Comparison of ENCODE assay signal across 7 cellular contexts in the genomic region with DNA sequence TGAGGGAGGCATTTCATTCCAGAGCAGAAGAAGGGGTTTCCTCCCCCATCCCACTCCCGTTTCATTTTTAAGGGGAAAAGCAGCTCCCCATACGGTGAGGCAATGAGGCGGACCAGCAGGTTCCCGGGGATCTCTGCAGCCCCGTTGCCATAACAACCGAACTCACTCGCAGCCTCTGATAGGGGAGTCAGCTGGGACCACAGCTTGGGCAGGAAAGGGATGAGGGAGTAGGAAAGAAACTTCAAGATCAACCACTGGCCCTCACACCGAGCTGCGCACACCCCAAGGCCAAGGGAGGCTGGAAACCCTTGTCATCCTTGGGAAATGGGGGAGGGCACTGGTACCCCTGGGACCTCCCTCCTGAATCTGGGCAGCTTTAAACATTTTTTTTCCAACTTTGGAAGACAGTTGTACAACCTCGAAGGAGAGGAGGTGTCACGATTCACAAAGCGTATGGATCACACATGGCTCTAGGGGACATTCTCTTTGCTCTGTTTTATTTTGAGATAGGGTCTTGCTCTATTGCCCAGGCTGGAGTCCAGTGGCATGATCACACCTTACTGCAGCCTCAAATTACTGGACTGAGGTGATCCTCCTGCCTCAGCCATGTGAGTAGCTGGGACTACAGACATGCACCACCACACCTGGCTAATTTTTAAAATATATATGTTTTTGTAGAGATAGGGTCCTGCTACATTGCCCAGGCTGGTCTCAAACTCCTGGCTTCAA.
A peak's percentile ranks its signal among the peaks of the same experiment; 100 is the strongest.
DNase-seq lines count a peak whose midpoint lies in the region; FAIRE-seq and TF ChIP-seq lines count a peak whose summit lies in the region.
"Not testable (repeated sequence)": the region's sequence is repeated elsewhere in the genome, so short reads cannot be mapped to it uniquely, and the experiment has no call there.

No MANE protein-coding gene starts in this region.

- not testable (repeated sequence) for H3K4me1 ChIP-seq in HEK293 (ENCODE audit: control insufficient read depth, insufficient read depth, low read length); astrocyte (ENCODE audit: insufficient read depth, low read length); endodermal cell (ENCODE audit: control insufficient read depth, insufficient read depth, low read length)

- H3K9ac ChIP-seq in astrocyte (ENCODE audit: low read length); endodermal cell (ENCODE audit: extremely low read depth, low read length, poor library complexity, severe bottlenecking); neural cell (ENCODE audit: low read length): not testable (repeated sequence)

- POLR2A ChIA-PET in HEK293 (lab: Yijun Ruan, JAX), result not testable (repeated sequence)

- not testable (repeated sequence) for H3K27me3 Mint-ChIP-seq in astrocyte (ENCODE audit: low read depth, unreplicated experiment); endodermal cell (ENCODE audit: insufficient read depth)

- not testable (repeated sequence) for H3K27me3 ChIP-seq in astrocyte (ENCODE audit: insufficient read depth, low read length); endodermal cell (ENCODE audit: control insufficient read depth, insufficient read depth, low read length, poor library complexity, severe bottlenecking); neural cell (ENCODE audit: insufficient read depth, low read depth, low read length)

- not testable (repeated sequence) for TF ChIP-seq EP300 in neural cell (conservative IDR thresholded peaks at IDR 0.05; ENCODE audit: poor library complexity, severe bottlenecking)

- not testable (repeated sequence) for TF ChIP-seq RAD21 in neural cell (conservative IDR thresholded peaks at IDR 0.05)

- not testable (repeated sequence) for H3K4me1 Mint-ChIP-seq in astrocyte (ENCODE audit: low read depth, unreplicated experiment); endodermal cell

- H3K27ac ChIP-seq in HEK293 (ENCODE audit: extremely low read depth, low read depth, low read length); astrocyte (ENCODE audit: low read depth, low read length); endodermal cell (ENCODE audit: low read depth, low read length); neural cell (ENCODE audit: low read length): not testable (repeated sequence)

- CTCF ChIA-PET in HEK293 (lab: Yijun Ruan, JAX), result not testable (repeated sequence)

- H3K4me3 ChIP-seq in HEK293 (ENCODE audit: low read depth, low read length); astrocyte (ENCODE audit: insufficient read depth, low read depth, low read length); endodermal cell (ENCODE audit: low read length): not testable (repeated sequence)
- H3K4me3 ChIP-seq in neural cell (ENCODE audit: low read length), result peak overlapping the region; percentile 21

- 57 to 82% methylated on average over 4 to 12 of the region's 12 CpGs for WGBS in endodermal cell (ENCODE audit: insufficient coverage in 1 of 2, insufficient read length in 1 of 2), 2 experiments

- H3K79me2 ChIP-seq in astrocyte (ENCODE audit: insufficient read depth, low read length); neural cell (replicated peaks; ENCODE audit: insufficient read depth, low read length): not testable (repeated sequence)

- not testable (repeated sequence) for H2AFZ ChIP-seq in astrocyte (ENCODE audit: low read depth, low read length); neural cell (ENCODE audit: low read depth, low read length)

- H3K4me2 ChIP-seq in astrocyte (ENCODE audit: low read length); neural cell (ENCODE audit: low read length): not testable (repeated sequence)

- DNase-seq in Daoy (ENCODE audit: low read depth) (peak; percentile 12), NCI-H2171 treated with DMSO at 0.1 percent for 48 hours (lab: John Stamatoyannopoulos, UW) (peak; percentile 37), SK-N-DZ (ENCODE audit: low spot score) (peak; percentile 59), astrocyte (ENCODE audit: low read depth) (peak; percentile 4), endodermal cell (peak; percentile 75)

- H4K20me1 ChIP-seq in astrocyte (ENCODE audit: insufficient read depth, low read length); neural cell (ENCODE audit: insufficient read depth): not testable (repeated sequence)

- H3K9me2 ChIP-seq in neural cell (ENCODE audit: insufficient read depth, low read length), result not testable (repeated sequence)

- H3K36me3 Mint-ChIP-seq in astrocyte (ENCODE audit: low read depth, unreplicated experiment); endodermal cell (ENCODE audit: low read depth): not testable (repeated sequence)

- not testable (repeated sequence) for FAIRE-seq in astrocyte (lab: Jason Lieb, UNC)

- not testable (repeated sequence) for H3K36me3 ChIP-seq in HEK293 (ENCODE audit: control insufficient read depth in 2 of 2, insufficient read depth in 1 of 2, low read length in 2 of 2); astrocyte (ENCODE audit: insufficient read depth, low read length); endodermal cell (ENCODE audit: control insufficient read depth, insufficient read depth, low read length); neural cell (ENCODE audit: insufficient read depth, low read length)

- not testable (repeated sequence) for H3K9me3 Mint-ChIP-seq in astrocyte (ENCODE audit: unreplicated experiment); endodermal cell

- not testable (repeated sequence) for H3F3A ChIP-seq in neural cell (ENCODE audit: insufficient read depth, low read length, poor library complexity, severe bottlenecking)

- not testable (repeated sequence) for TF ChIP-seq CTCF in HEK293 (tag by site-specific recombination; IDR thresholded peaks at IDR 0.05); astrocyte (IDR thresholded peaks at IDR 0.05; ENCODE audit: insufficient read depth, low read depth, low read length); endodermal cell (conservative IDR thresholded peaks at IDR 0.05); neural cell (IDR thresholded peaks at IDR 0.05; ENCODE audit: poor library complexity, severe bottlenecking)

- not testable (repeated sequence) for H3K27ac Mint-ChIP-seq in astrocyte (ENCODE audit: unreplicated experiment); endodermal cell

- not testable (repeated sequence) for H3K9me3 ChIP-seq in HEK293 (ENCODE audit: control insufficient read depth, insufficient read depth, low read depth, low read length); astrocyte (ENCODE audit: insufficient read depth, low read depth, low read length); endodermal cell (ENCODE audit: control insufficient read depth, low read length); neural cell (ENCODE audit: low read length)

- H3K4me3 Mint-ChIP-seq in astrocyte (ENCODE audit: unreplicated experiment); endodermal cell: not testable (repeated sequence)

TF ChIP-seq in HEK293, 187 proteins besides CTCF, POLR2A, EP300 and RAD21 (continues in another document):
- peak; percentile 79; the same call in 1 of the 2 replicates for TF ChIP-seq ZNF121 (tag by site-specific recombination; IDR thresholded peaks at IDR 0.05)

Comparison
In these comparisons a context has a peak if more than half of its experiments do, and no peak if none do; other contexts are left out.
1. DNase-seq: peak in every context shown above with its lines; median percentile 75 in endodermal cell; 59 in SK-N-DZ; 37 in NCI-H2171 treated with DMSO at 0.1 percent for 48 hours; 12 in Daoy; 4 in astrocyte.